Comparison of ENCODE assay signal across 19 cellular contexts in the genomic region with DNA sequence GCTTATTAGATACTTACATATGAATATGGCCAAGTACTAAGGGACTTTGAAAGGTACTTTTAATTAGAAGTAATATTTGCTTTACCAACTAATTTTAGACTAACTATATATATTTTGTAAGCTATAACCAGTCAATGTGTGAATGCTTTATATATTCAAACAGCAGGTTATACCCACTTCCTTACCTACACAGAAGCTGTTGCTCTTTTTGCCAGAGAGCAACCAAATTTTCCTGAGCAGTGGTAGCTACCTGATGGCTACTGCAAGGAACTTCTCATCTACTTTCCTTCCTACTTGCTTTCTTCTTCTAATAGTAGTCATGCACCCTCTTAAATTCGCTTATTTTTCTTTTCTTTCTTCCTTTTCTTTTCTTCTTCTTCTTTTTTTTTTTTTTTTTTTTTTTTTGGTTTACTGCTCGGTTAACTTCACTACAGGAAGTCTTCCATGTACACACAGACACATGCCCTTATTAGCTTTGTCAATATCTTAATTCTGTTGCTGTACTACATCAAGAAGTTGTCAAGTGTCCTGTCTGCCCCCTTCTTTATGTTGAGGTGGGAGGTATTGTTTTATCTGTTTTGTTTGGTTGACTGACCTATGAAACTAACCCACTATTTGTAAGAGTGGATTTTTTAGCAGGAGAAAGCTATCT.
DNase-seq lines count a peak whose midpoint lies in the region; ATAC-seq and TF ChIP-seq lines count a peak whose summit lies in the region.
"Had no signal": no experiment of that assay in that cellular context is flagged by ENCODE, and none has a peak within 500 bp of the region (broad histone marks: within the 10 kb centered on the region; RNA-seq: fewer than 3 reads in every experiment).

No MANE protein-coding gene starts in this region.

- ATAC-seq in activated T-cell treated with anti-CD3 and anti-CD28 coated beads, Interleukin-2, amount 50 U/mL, for 4 hours, result no peak
- peak; percentile 48 for ATAC-seq in HG02885 (IDR thresholded peaks at IDR 0.05; ENCODE audit: poor library complexity, unreplicated experiment)
- ATAC-seq in central memory CD8-positive, alpha-beta T cell (replicated peaks; ENCODE audit: extremely low read depth, poor library complexity, severe bottlenecking), result no peak
- ATAC-seq in HG03095 (IDR thresholded peaks at IDR 0.05; ENCODE audit: unreplicated experiment), result no peak

- peak overlapping the region; percentile 32 for H3K27ac Mint-ChIP-seq in central memory CD8-positive, alpha-beta T cell (ENCODE audit: low read depth)
- H3K27ac Mint-ChIP-seq in nephron progenitor cell, result peak overlapping the region; percentile 50

- DNase-seq in activated T-cell treated with anti-CD3 and anti-CD28 coated beads, Interleukin-2, amount 50 U/mL, for 4 hours, result no peak
- DNase-seq in activated T-cell treated with anti-CD3 and anti-CD28 coated beads for 4 hours, result no peak
- no peak for DNase-seq in central memory CD8-positive, alpha-beta T cell (ENCODE audit: low spot score in 2 of 2)
- DNase-seq in nephron progenitor cell, result no peak
- no peak for DNase-seq in GM10248 (ENCODE audit: extremely low spot score)
- no peak for DNase-seq in NCI-H2107 treated with DMSO at 0.1 percent for 48 hours (lab: John Stamatoyannopoulos, UW; ENCODE audit: unreplicated experiment)
- DNase-seq: 8988T; BE2C; CD4-positive, alpha-beta memory T cell; DMS153; EL; KBM-7; NCI-H1694 treated with DMSO at 0.1 percent for 48 hours; NCI-H2107; NCI-H2227 treated with DMSO at 0.1 percent for 48 hours; NCI-H524; SHP77 had no signal

- no peaks in the 10 kb centered on the region for H3K9me3 Mint-ChIP-seq in activated T-cell treated with anti-CD3 and anti-CD28 coated beads, Interleukin-2, amount 50 U/mL, for 4 hours
- H3K9me3 Mint-ChIP-seq in central memory CD8-positive, alpha-beta T cell, result no peaks in the 10 kb centered on the region
- H3K9me3 Mint-ChIP-seq in nephron progenitor cell, result no peaks in the 10 kb centered on the region
- H3K9me3 Mint-ChIP-seq: CD4-positive, alpha-beta memory T cell had no signal

- H3K27me3 Mint-ChIP-seq in activated T-cell treated with anti-CD3 and anti-CD28 coated beads, Interleukin-2, amount 50 U/mL, for 4 hours (ENCODE audit: low read depth), result no peaks in the 10 kb centered on the region
- H3K27me3 Mint-ChIP-seq in central memory CD8-positive, alpha-beta T cell, result no peaks in the 10 kb centered on the region
- H3K27me3 Mint-ChIP-seq in nephron progenitor cell (ENCODE audit: low read depth, poor library complexity), result no peaks in the 10 kb centered on the region
- H3K27me3 Mint-ChIP-seq: CD4-positive, alpha-beta memory T cell had no signal

- TF ChIP-seq CTCF in nephron progenitor cell (IDR thresholded peaks at IDR 0.05) (no peak), GM10248 (IDR thresholded peaks at IDR 0.05; ENCODE audit: control extremely low read depth, extremely low read depth, low read depth, missing control alignments) (no peak)

- peaks cover 5% of the 10 kb centered on the region for H3K36me3 Mint-ChIP-seq in activated T-cell treated with anti-CD3 and anti-CD28 coated beads, Interleukin-2, amount 50 U/mL, for 4 hours (ENCODE audit: insufficient read depth)
- peaks cover 2% of the 10 kb centered on the region for H3K36me3 Mint-ChIP-seq in central memory CD8-positive, alpha-beta T cell (ENCODE audit: insufficient read depth)
- H3K36me3 Mint-ChIP-seq in nephron progenitor cell (ENCODE audit: low read depth), result no peaks in the 10 kb centered on the region

- CTCF ChIA-PET in GM10248 (lab: Yijun Ruan, JAX), result interaction anchor here (1.2 to 2.2 kb wide), 4 partner anchors 14 to 19 kb away, joined by 3 to 7 read pairs (median 5); no protein-coding TSS in a partner anchor

- POLR2A ChIA-PET in GM10248 (lab: Yijun Ruan, JAX), result no interaction called here

- peak overlapping the region; percentile 31 for H3K4me3 Mint-ChIP-seq in activated T-cell treated with anti-CD3 and anti-CD28 coated beads, Interleukin-2, amount 50 U/mL, for 4 hours
- H3K4me3 Mint-ChIP-seq in central memory CD8-positive, alpha-beta T cell, result peak overlapping the region; percentile 54
- no peak overlapping the region for H3K4me3 Mint-ChIP-seq in nephron progenitor cell

- peaks cover 56% of the 10 kb centered on the region for H3K4me1 Mint-ChIP-seq in activated T-cell treated with anti-CD3 and anti-CD28 coated beads, Interleukin-2, amount 50 U/mL, for 4 hours (ENCODE audit: low read depth)
- peaks cover 51% of the 10 kb centered on the region for H3K4me1 Mint-ChIP-seq in central memory CD8-positive, alpha-beta T cell
- H3K4me1 Mint-ChIP-seq in nephron progenitor cell, result no peaks in the 10 kb centered on the region
